Comparison of ENCODE assay signal across 9 cellular contexts in genomic region chr18:33440384-33441043, GRCh38. TPM values are rescaled to one million over a fixed set of nuclear protein-coding genes. Genes with fewer than 3 reads are reported as not detected.
A peak's percentile ranks its signal among the peaks of the same experiment; 100 is the strongest.
DNase-seq lines count a peak whose midpoint lies in the region; ATAC-seq and TF ChIP-seq lines count a peak whose summit lies in the region.
"Had no signal": no experiment of that assay in that cellular context is flagged by ENCODE, and none has a peak within 500 bp of the region (broad histone marks: within the 10 kb centered on the region; RNA-seq: fewer than 3 reads in every experiment).

Gene CCDC178 (minus strand): TSS chr18:33440721. CDS start chr18:33412088, 28,633 bp downstream.

- H3F3A ChIP-seq in neural progenitor cell (ENCODE audit: low read depth): no peaks in the 10 kb centered on the region

- H3K36me3 Mint-ChIP-seq in neural progenitor cell: no peaks in the 10 kb centered on the region
- H3K36me3 Mint-ChIP-seq in Calu3 (ENCODE audit: insufficient read depth, unreplicated experiment): no peaks in the 10 kb centered on the region

- intact Hi-C loops in Calu3 (cut with micrococcal nuclease; ENCODE audit: unreplicated experiment): no loop called here

- H3K4me3 Mint-ChIP-seq in neural progenitor cell (peak within 1 kb of the TSS; percentile 95), Calu3 (ENCODE audit: low read depth, unreplicated experiment) (no peak within 1 kb of the TSS)

- no peak for ATAC-seq in GM19395 (IDR thresholded peaks at IDR 0.05; ENCODE audit: unreplicated experiment)

- H3K27ac Mint-ChIP-seq in neural progenitor cell (peak within 1 kb of the TSS; percentile 94), Calu3 (ENCODE audit: unreplicated experiment) (no peak within 1 kb of the TSS)

- peak within 1 kb of the TSS in 3 of 4 experiments; percentile 19 to 62 (median 49) for H3K4me3 ChIP-seq in fibroblast of lung (replicated peaks in 1 of 4; ENCODE audit: control extremely low read depth in 1 of 4, insufficient read depth in 1 of 4, low read depth in 3 of 4, low read length in 4 of 4)
- peak within 1 kb of the TSS; percentile 70 for H3K4me3 ChIP-seq in neural progenitor cell

- H3K27me3 Mint-ChIP-seq in neural progenitor cell (ENCODE audit: insufficient read depth, low read depth) (no peaks in the 10 kb centered on the region), Calu3 (ENCODE audit: unreplicated experiment) (no peaks in the 10 kb centered on the region)

- CTCF ChIA-PET in Calu3 (lab: Charles Lee): no interaction called here

- no peaks in the 10 kb centered on the region for H3K36me3 ChIP-seq in fibroblast of lung (ENCODE audit: control insufficient read depth, insufficient read depth, low read length)
- no peaks in the 10 kb centered on the region for H3K36me3 ChIP-seq in neural progenitor cell

- H3K9me3 ChIP-seq in fibroblast of lung (ENCODE audit: control insufficient read depth, insufficient read depth, low read depth, low read length): no peaks in the 10 kb centered on the region
- no peaks in the 10 kb centered on the region for H3K9me3 ChIP-seq in neural progenitor cell (ENCODE audit: low read depth)

- H3K9ac ChIP-seq in fibroblast of lung (ENCODE audit: insufficient read depth, low read length) (no peak within 1 kb of the TSS), neural progenitor cell (no peak within 1 kb of the TSS)

- peaks cover 3% of the 10 kb centered on the region for H3K4me1 Mint-ChIP-seq in neural progenitor cell
- no peaks in the 10 kb centered on the region for H3K4me1 Mint-ChIP-seq in Calu3 (ENCODE audit: low read depth, unreplicated experiment)

- no TSS peak for BruUV-seq in Calu3 (replicated peaks; lab: Mats Ljungman, UMichigan)

- H3K79me2 ChIP-seq in fibroblast of lung (ENCODE audit: control insufficient read depth, insufficient read depth, low read length) (no peaks in the 10 kb centered on the region), neural progenitor cell (ENCODE audit: low read depth) (no peaks in the 10 kb centered on the region)

- H3K4me1 ChIP-seq in fibroblast of lung (ENCODE audit: control insufficient read depth, extremely low read depth, insufficient read depth, low read length) (no peaks in the 10 kb centered on the region), neural progenitor cell (no peaks in the 10 kb centered on the region)

- no peak for TF ChIP-seq CTCF in fibroblast of lung (conservative IDR thresholded peaks at IDR 0.05 in 1 of 2, IDR thresholded peaks at IDR 0.05 in 1 of 2; ENCODE audit: low read depth in 1 of 2, low read length in 2 of 2)
- peak; percentile 40 for TF ChIP-seq CTCF in neural progenitor cell (IDR thresholded peaks at IDR 0.05)
- no peak for TF ChIP-seq CTCF in Calu3 (IDR thresholded peaks at IDR 0.05; ENCODE audit: unreplicated experiment)

- H3K27ac ChIP-seq in fibroblast of lung (ENCODE audit: insufficient read depth, low read length): no peak within 1 kb of the TSS
- no peak within 1 kb of the TSS for H3K27ac ChIP-seq in neural progenitor cell
- H3K27ac ChIP-seq: VCaP had no signal

- H4K20me1 ChIP-seq in fibroblast of lung (ENCODE audit: control insufficient read depth, extremely low read depth, insufficient read depth, low read length): no peaks in the 10 kb centered on the region
- H4K20me1 ChIP-seq in neural progenitor cell (ENCODE audit: low read depth): no peaks in the 10 kb centered on the region

- H3K4me2 ChIP-seq in fibroblast of lung (ENCODE audit: extremely low read depth, insufficient read depth, low read length) (peak within 1 kb of the TSS; percentile 48), neural progenitor cell (peak within 1 kb of the TSS; percentile 77)

- H3K9me3 Mint-ChIP-seq in neural progenitor cell: no peaks in the 10 kb centered on the region
- no peaks in the 10 kb centered on the region for H3K9me3 Mint-ChIP-seq in Calu3 (ENCODE audit: low read depth, unreplicated experiment)

- H2AFZ ChIP-seq in fibroblast of lung (ENCODE audit: low read length): peak within 1 kb of the TSS; percentile 54
- H2AFZ ChIP-seq in neural progenitor cell (replicated peaks): peak within 1 kb of the TSS; percentile 81

- H3K27me3 ChIP-seq in fibroblast of lung (ENCODE audit: control insufficient read depth, insufficient read depth, low read length) (no peaks in the 10 kb centered on the region), neural progenitor cell (peaks cover 49% of the 10 kb centered on the region)

- DNase-seq in COLO668 (lab: John Stamatoyannopoulos, UW; ENCODE audit: unreplicated experiment) (peak; percentile 67), NCI-H345 treated with DMSO at 0.1 percent for 48 hours (lab: John Stamatoyannopoulos, UW; ENCODE audit: unreplicated experiment) (peak; percentile 61), fibroblast of lung (ENCODE audit: low read depth in 2 of 2) (peak; percentile 36 to 49), neural progenitor cell (ENCODE audit: low spot score) (peak; percentile 82), T-helper 2 cell (no peak), superior temporal gyrus (ENCODE audit: extremely low spot score) (no peak), Calu3 (no peak)

RNA-seq across cellular contexts. Expression of gene CCDC178, which starts in this region (rescaled TPM):
- total RNA-seq in fibroblast of lung (under 0.01 and 0.17 TPM in 2 replicates), neural progenitor cell (ENCODE audit: low replicate concordance) (0.31 and 0.51 TPM in 2 replicates), Calu3 (2022) (not detected in 2 replicates)
- not detected in 2 replicates for polyA plus RNA-seq in fibroblast of lung
- polyA plus RNA-seq in fibroblast of lung (2012): not detected in 2 replicates
- polyA minus RNA-seq in fibroblast of lung (ENCODE audit: low replicate concordance): not detected in 2 replicates

Comparison
In these comparisons a context has a peak if more than half of its experiments do, and no peak if none do; other contexts are left out.
1. Peak in DNase-seq, H3K4me3 ChIP-seq and H3K4me2 ChIP-seq in fibroblast of lung; RNA of the gene not detected or under 1 TPM.
2. Peak in DNase-seq, H3K4me3 ChIP-seq and H3K4me2 ChIP-seq in neural progenitor cell; RNA of the gene not detected or under 1 TPM.
3. DNase-seq: peak in COLO668 (single experiment) and NCI-H345 treated with DMSO at 0.1 percent for 48 hours (single experiment); none in T-helper 2 cell (0 of 5), superior temporal gyrus (single experiment) and Calu3 (single experiment).